In the genomic region with DNA sequence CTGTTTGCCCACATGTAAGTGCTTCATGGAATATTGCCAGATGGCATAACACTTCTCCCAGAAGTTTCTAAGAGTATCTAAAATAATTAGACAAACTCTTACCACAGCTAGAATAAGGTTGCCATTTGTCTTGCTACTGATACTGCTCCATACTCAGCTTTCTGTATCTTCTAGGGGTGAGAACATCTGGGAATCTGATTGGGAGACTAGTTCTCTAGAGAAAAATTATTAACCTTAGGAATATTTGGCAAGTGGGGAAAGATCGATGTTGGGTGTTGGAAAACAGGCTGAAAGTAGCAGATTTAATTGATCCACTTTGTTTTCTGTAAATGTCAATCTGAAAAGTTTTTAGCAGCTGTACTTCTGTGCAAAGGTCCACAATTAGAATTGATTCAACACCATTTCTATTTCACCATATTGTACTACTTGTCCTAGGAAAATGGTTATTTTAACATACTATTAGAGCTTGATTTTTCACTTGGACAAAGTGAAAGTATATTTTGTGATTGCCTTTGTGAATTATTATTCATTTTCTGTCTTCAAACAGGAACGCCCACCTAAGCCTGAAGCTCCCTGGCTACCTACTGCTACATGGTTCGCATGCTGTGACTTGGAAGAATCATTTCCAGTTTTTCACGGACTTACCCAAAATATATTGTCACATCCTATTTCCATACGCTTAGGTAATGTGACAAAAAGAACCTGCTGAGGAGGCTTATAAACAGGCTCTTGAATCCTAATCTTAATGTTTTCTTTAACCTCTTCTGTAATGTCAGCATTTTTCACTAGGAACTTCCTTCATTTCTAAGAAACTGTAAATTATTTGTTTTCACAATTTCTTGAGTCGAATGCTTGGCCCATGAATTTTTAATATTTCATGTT, we compare ENCODE assay signal across 2 cellular contexts.
A peak's percentile ranks its signal among the peaks of the same experiment; 100 is the strongest.
TF ChIP-seq lines count a peak whose summit lies in the region.

No MANE protein-coding gene starts in this region.

TF ChIP-seq in IMR-90, 13 proteins besides CTCF, POLR2A, EP300 and RAD21:
- peak; percentile 73 for TF ChIP-seq MAFK (IDR thresholded peaks at IDR 0.05; ENCODE audit: low read depth, low read length)
- TF ChIP-seq RCOR1 (IDR thresholded peaks at IDR 0.05; ENCODE audit: insufficient replicate concordance, low read length), result no peak

TF ChIP-seq in K562, 482 proteins besides CTCF, POLR2A, EP300 and RAD21:
- TF ChIP-seq, protein P1, sequence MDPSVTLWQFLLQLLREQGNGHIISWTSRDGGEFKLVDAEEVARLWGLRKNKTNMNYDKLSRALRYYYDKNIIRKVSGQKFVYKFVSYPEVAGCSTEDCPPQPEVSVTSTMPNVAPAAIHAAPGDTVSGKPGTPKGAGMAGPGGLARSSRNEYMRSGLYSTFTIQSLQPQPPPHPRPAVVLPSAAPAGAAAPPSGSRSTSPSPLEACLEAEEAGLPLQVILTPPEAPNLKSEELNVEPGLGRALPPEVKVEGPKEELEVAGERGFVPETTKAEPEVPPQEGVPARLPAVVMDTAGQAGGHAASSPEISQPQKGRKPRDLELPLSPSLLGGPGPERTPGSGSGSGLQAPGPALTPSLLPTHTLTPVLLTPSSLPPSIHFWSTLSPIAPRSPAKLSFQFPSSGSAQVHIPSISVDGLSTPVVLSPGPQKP (CRISPR knock-in tag; IDR thresholded peaks at IDR 0.05), result no peak
- TF ChIP-seq MAFF (IDR thresholded peaks at IDR 0.05; ENCODE audit: low read length) (0 out of 2 replicates have a peak, but pooled peaks have one; percentile 22), ZNF316 (IDR thresholded peaks at IDR 0.05) (peak; percentile 79), CREB1 (IDR thresholded peaks at IDR 0.05) (no peak), CREB1 (CRISPR knock-in tag; IDR thresholded peaks at IDR 0.05) (no peak), C11orf30 (IDR thresholded peaks at IDR 0.05; ENCODE audit: low read depth) (peak; percentile 62), MAFG (tag; conservative IDR thresholded peaks at IDR 0.05) (peak; percentile 54; the same call in 1 of the 2 replicates)
